ENCODE assay signal across 8 cellular contexts in genomic region chr18:79401494-79402208, GRCh38. TPM values are rescaled to one million over a fixed set of nuclear protein-coding genes. Genes with fewer than 3 reads are reported as not detected.
DNase-seq lines count a peak whose midpoint lies in the region; ATAC-seq, FAIRE-seq and TF ChIP-seq lines count a peak whose summit lies in the region.

No MANE protein-coding gene starts in this region.

- H3K9me3 ChIP-seq in CD4-positive, alpha-beta T cell (ENCODE audit: control insufficient read depth, low read length), result no peaks in the 10 kb centered on the region
- H3K9me3 ChIP-seq in OCI-LY7 (ENCODE audit: low read length) (no peaks in the 10 kb centered on the region), endodermal cell (ENCODE audit: control insufficient read depth, low read length) (no peaks in the 10 kb centered on the region), small intestine (ENCODE audit: control insufficient read depth, low read depth) (no peaks in the 10 kb centered on the region)

- no peak for DNase-seq in CD4-positive, alpha-beta T cell
- DNase-seq in OCI-LY7 (ENCODE audit: low spot score), result no peak
- no peak for DNase-seq in endodermal cell
- no peak for DNase-seq in osteocyte (ENCODE audit: extremely low spot score, unreplicated experiment)
- DNase-seq in NCI-H524 (lab: John Stamatoyannopoulos, UW), result no peak
- DNase-seq in small intestine, result no peak
- DNase-seq in GM19238 (ENCODE audit: insufficient read length, low spot score), result no peak
- no peak for DNase-seq in activated CD4-positive, CD25-positive, alpha-beta regulatory T cell (lab: John Stamatoyannopoulos, UW)

- H3K9me3 Mint-ChIP-seq in CD4-positive, alpha-beta T cell, result no peaks in the 10 kb centered on the region
- H3K9me3 Mint-ChIP-seq in endodermal cell, result no peaks in the 10 kb centered on the region
- no peaks in the 10 kb centered on the region for H3K9me3 Mint-ChIP-seq in osteocyte (ENCODE audit: unreplicated experiment)

- 0 out of 2 replicates have a peak, but pooled peaks cover 4% of the 10 kb centered on the region for H4K20me1 ChIP-seq in OCI-LY7 (ENCODE audit: insufficient read depth, low read length)

- H3K4me1 Mint-ChIP-seq in CD4-positive, alpha-beta T cell (ENCODE audit: low read depth), result peaks cover 72% of the 10 kb centered on the region
- H3K4me1 Mint-ChIP-seq in endodermal cell (peaks cover 12% of the 10 kb centered on the region), osteocyte (ENCODE audit: unreplicated experiment) (peaks cover 33% of the 10 kb centered on the region)

- H3K9ac ChIP-seq in endodermal cell (ENCODE audit: extremely low read depth, low read length, poor library complexity, severe bottlenecking), result no peak overlapping the region

- no peak for TF ChIP-seq CTCF in CD4-positive, alpha-beta T cell (IDR thresholded peaks at IDR 0.05)
- TF ChIP-seq CTCF in OCI-LY7 (conservative IDR thresholded peaks at IDR 0.05; ENCODE audit: low read length), result no peak
- no peak for TF ChIP-seq CTCF in endodermal cell (conservative IDR thresholded peaks at IDR 0.05)
- TF ChIP-seq CTCF in osteocyte (IDR thresholded peaks at IDR 0.05), result no peak

- H3K36me3 Mint-ChIP-seq in CD4-positive, alpha-beta T cell (ENCODE audit: low read depth), result peaks cover 58% of the 10 kb centered on the region
- H3K36me3 Mint-ChIP-seq in endodermal cell (ENCODE audit: low read depth) (peaks cover 9% of the 10 kb centered on the region), osteocyte (ENCODE audit: unreplicated experiment) (no peaks in the 10 kb centered on the region)

- H3K4me3 ChIP-seq in OCI-LY7 (ENCODE audit: low read depth, low read length, poor library complexity, severe bottlenecking) (peak overlapping the region; percentile 73), endodermal cell (ENCODE audit: low read length) (no peak overlapping the region), small intestine (ENCODE audit: low read depth in 1 of 2, low read length in 2 of 2) (no peak overlapping the region)

- 90 to 96% methylated on average over 21 to 32 of the region's 32 CpGs for WGBS in endodermal cell (ENCODE audit: insufficient coverage in 1 of 2, insufficient read length in 1 of 2), 2 experiments
- WGBS in small intestine, 3 donors, result 84 to 86% (median 85%) methylated on average over 28 to 32 of the region's 32 CpGs

- no peak for FAIRE-seq in small intestine (lab: Jason Lieb, UNC)

- no peak for ATAC-seq in CD4-positive, alpha-beta T cell (ENCODE audit: poor library complexity)

- peak overlapping the region; percentile 90 for H3K4me3 Mint-ChIP-seq in CD4-positive, alpha-beta T cell
- peak overlapping the region; percentile 66 for H3K4me3 Mint-ChIP-seq in endodermal cell
- H3K4me3 Mint-ChIP-seq in osteocyte (ENCODE audit: unreplicated experiment), result peak overlapping the region; percentile 69

- H3K36me3 ChIP-seq in OCI-LY7 (ENCODE audit: insufficient read depth, low read length) (peaks cover 14% of the 10 kb centered on the region), endodermal cell (ENCODE audit: control insufficient read depth, insufficient read depth, low read length) (no peaks in the 10 kb centered on the region), small intestine (ENCODE audit: control insufficient read depth in 2 of 2, insufficient read depth in 2 of 2, low read length in 2 of 2) (no peaks in the 10 kb centered on the region)

- POLR2A ChIA-PET in CD4-positive, alpha-beta T cell (lab: Charles Lee), result interaction anchor here (0.7 to 1.9 kb wide), 8 partner anchors 9 to 277 kb away, joined by 3 to 10 read pairs (median 4); no protein-coding TSS in a partner anchor
- POLR2A ChIA-PET in OCI-LY7 (lab: Charles Lee), result no interaction called here

- H3K4me1 ChIP-seq in OCI-LY7 (ENCODE audit: insufficient read depth, low read length, poor library complexity, severe bottlenecking) (peaks cover 61% of the 10 kb centered on the region), endodermal cell (ENCODE audit: control insufficient read depth, insufficient read depth, low read length) (no peaks in the 10 kb centered on the region), small intestine (ENCODE audit: control insufficient read depth in 2 of 2, insufficient read depth in 1 of 2, low read depth in 1 of 2, low read length in 1 of 2) (no peaks in the 10 kb centered on the region)

- H3K27me3 ChIP-seq in CD4-positive, alpha-beta T cell (ENCODE audit: control insufficient read depth, insufficient read depth, low read length), result no peaks in the 10 kb centered on the region
- H3K27me3 ChIP-seq in endodermal cell (ENCODE audit: control insufficient read depth, insufficient read depth, low read length, poor library complexity, severe bottlenecking) (peaks cover 31% of the 10 kb centered on the region), small intestine (ENCODE audit: control insufficient read depth in 2 of 2, insufficient read depth in 2 of 2, low read length in 2 of 2) (peaks cover 0 to under 1% of the 10 kb centered on the region in 2 donors)

- no peaks in the 10 kb centered on the region for H3K9me2 ChIP-seq in OCI-LY7 (ENCODE audit: insufficient read depth, low read length)

- H3K4me2 ChIP-seq in OCI-LY7 (ENCODE audit: low read length), result peak overlapping the region; percentile 98

- no peaks in the 10 kb centered on the region for H3K27me3 Mint-ChIP-seq in CD4-positive, alpha-beta T cell
- peaks cover 26% of the 10 kb centered on the region for H3K27me3 Mint-ChIP-seq in endodermal cell (ENCODE audit: insufficient read depth)
- no peaks in the 10 kb centered on the region for H3K27me3 Mint-ChIP-seq in osteocyte (ENCODE audit: unreplicated experiment)

- no peak overlapping the region for H2AFZ ChIP-seq in OCI-LY7 (ENCODE audit: low read length)

- intact Hi-C loops in CD4-positive, alpha-beta T cell (cut with DNase I, micrococcal nuclease), result loop anchor here in 1 of 2 experiments (10.0 kb wide), 1 partner anchor 633 kb away; the partner anchor contains the start of gene RBFA
- intact Hi-C loops in OCI-LY7 (cut with micrococcal nuclease; ENCODE audit: unreplicated experiment), result no loop called here

- no TSS peak for BruUV-seq in OCI-LY7 (replicated peaks; lab: Mats Ljungman, UMichigan)

- peaks cover 77% of the 10 kb centered on the region for H3K79me2 ChIP-seq in OCI-LY7 (ENCODE audit: insufficient read depth, low read depth, low read length)

- CTCF ChIA-PET in CD4-positive, alpha-beta T cell (lab: Charles Lee), result interaction anchor here (0.6 kb wide), 1 partner anchor 21 kb away, joined by 3 read pairs; no protein-coding TSS in a partner anchor
- CTCF ChIA-PET in OCI-LY7 (lab: Charles Lee; ENCODE audit: unreplicated experiment), result interaction anchor here (0.5 kb wide), 1 partner anchor 124 kb away, joined by 4 read pairs; no protein-coding TSS in a partner anchor

- peak overlapping the region; percentile 92 for H3K27ac ChIP-seq in CD4-positive, alpha-beta T cell (ENCODE audit: low read depth, low read length)
- H3K27ac ChIP-seq in OCI-LY7 (ENCODE audit: low read depth, low read length, poor library complexity, severe bottlenecking) (peak overlapping the region; percentile 76), endodermal cell (ENCODE audit: low read depth, low read length) (no peak overlapping the region), small intestine (ENCODE audit: low read depth in 1 of 2, low read length in 1 of 2) (peak overlapping the region in 1 of 2 donors; percentile 78)

- H3K27ac Mint-ChIP-seq in CD4-positive, alpha-beta T cell, result peak overlapping the region; percentile 96
- no peak overlapping the region for H3K27ac Mint-ChIP-seq in endodermal cell
- H3K27ac Mint-ChIP-seq in osteocyte (ENCODE audit: unreplicated experiment), result peak overlapping the region; percentile 57

RNA-seq across cellular contexts. Expression of gene NFATC1, which starts 5.9 kb away (rescaled TPM):
- 100 to 1,000 TPM; 107 to 113 TPM for total RNA-seq in CD4-positive, alpha-beta T cell
- 15.3 and 23.6 TPM in 2 replicates for total RNA-seq in OCI-LY7 (2014; rRNA removed; shearing (Covaris generic))
- total RNA-seq in OCI-LY7 (2022) (50.4 and 54.3 TPM in 2 replicates), endodermal cell (10 to 100 TPM; 23.4 to 32.5 TPM), osteocyte (5.9 and 8.1 TPM in 2 replicates)
- 10.9 TPM for polyA plus RNA-seq in endodermal cell (2013, experiment 1 of 2)
- polyA plus RNA-seq in endodermal cell (2013, experiment 2 of 2), result 11.1 TPM
- 1 to 10 TPM in 2 of 3 donors, under 1 TPM in 1; 0.67 to 5.9 (median 2.2) TPM for polyA plus RNA-seq in small intestine
